ENCODE assay signal across 23 cellular contexts in genomic region chr2:221435161-221435560, GRCh38.
"Had no signal": no experiment of that assay in that cellular context is flagged by ENCODE, and none has a peak within 500 bp of the region (broad histone marks: within the 10 kb centered on the region; RNA-seq: fewer than 3 reads in every experiment).

No MANE protein-coding gene starts in this region.

- FAIRE-seq: HTR-8/SVneo, K562, RCC 7860 had no signal

- H3K4me3 ChIP-seq: K562 had no signal

- H3K27ac Mint-ChIP-seq: T-cell had no signal

- H3K27me3 Mint-ChIP-seq: IgD-negative memory B cell, T-cell had no signal

- H3K9me3 ChIP-seq: SK-N-SH had no signal

- H3K4me3 Mint-ChIP-seq: IgD-negative memory B cell, T-cell had no signal

- H3K4me1 Mint-ChIP-seq: IgD-negative memory B cell, T-cell had no signal

- H3K4me2 ChIP-seq: KMS-11, SK-N-SH had no signal

- ATAC-seq: K562, T-cell had no signal

- H3K9me2 ChIP-seq: SK-N-SH had no signal

- DNase-seq: Kasumi-1, MM.1S, NCI-H1436 treated with DMSO at 0.1 percent for 48 hours, NCI-H1694, NCI-H187 treated with DMSO at 0.1 percent for 48 hours, NCI-H2029 treated with DMSO at 0.1 percent for 48 hours, NCI-H2171 treated with DMSO at 0.1 percent for 48 hours, NCI-H345, NCI-H446 treated with DMSO at 0.1 percent for 48 hours, NCI-H510A treated with DMSO at 0.1 percent for 48 hours, NCI-H526, Right ventricle myocardium superior, RPMI8226, SIG-M5, SK-N-SH, SW 1271, T-cell had no signal

- H3K27ac ChIP-seq: HL-60, KMS-11 had no signal

- H3K9me3 Mint-ChIP-seq: IgD-negative memory B cell, T-cell had no signal

- H3K9ac ChIP-seq: KMS-11, SK-N-SH had no signal
